17 cellular contexts compared by ENCODE assay signal in the genomic region with DNA sequence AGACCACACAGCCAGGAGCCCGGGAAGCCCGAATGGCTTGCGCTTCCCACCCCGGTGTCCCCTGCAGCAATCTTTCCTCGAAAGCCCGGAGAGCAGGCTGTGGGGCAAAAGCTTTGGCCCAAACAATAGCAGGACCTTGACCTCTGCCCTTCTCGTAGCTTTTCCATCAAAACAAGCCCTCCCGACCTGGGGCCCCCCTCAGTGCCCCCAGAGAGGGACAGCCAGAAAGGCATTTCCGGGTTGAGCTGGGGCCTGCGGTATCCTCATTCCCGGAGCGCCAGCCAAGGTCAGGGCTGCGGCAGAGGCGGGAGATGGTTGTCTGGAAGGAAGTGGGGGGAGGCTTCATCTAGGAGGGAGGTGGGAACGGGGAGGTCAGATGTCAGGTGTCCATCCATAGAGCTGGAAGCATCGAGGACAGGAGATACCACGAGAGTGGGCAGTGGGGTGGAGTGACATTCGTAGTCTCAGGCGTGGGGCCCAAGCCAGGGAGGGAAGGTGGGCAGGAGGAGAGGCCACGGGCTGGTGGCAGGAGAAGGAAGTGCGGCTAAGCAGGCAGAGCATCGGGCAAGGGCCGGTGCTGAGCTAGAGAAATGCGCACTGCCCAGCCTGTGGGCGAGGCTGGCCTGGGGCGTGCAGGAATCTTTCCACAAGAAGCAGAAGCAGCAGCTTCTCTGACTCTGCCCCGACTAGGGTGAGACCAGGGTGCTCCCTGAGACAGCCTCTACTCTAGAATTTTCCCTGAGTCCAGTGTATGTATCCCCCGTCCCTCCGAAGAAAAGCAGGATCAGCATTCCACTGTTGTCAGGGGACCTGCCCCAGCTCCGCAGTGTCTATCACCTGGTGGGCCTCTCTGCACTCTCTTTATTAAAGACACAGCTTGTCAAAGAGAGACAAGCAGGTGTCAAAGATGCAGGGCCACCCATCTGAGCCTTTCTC. TPM values are rescaled to one million over a fixed set of nuclear protein-coding genes. Genes with fewer than 3 reads are reported as not detected.
DNase-seq lines count a peak whose midpoint lies in the region; FAIRE-seq and TF ChIP-seq lines count a peak whose summit lies in the region.
"Had no signal": no experiment of that assay in that cellular context is flagged by ENCODE, and none has a peak within 500 bp of the region (broad histone marks: within the 10 kb centered on the region; RNA-seq: fewer than 3 reads in every experiment).

No MANE protein-coding gene starts in this region.

- CTCF ChIA-PET in H1 (lab: Charles Lee; ENCODE audit: partially characterized antibody) (interaction anchor here (0.7 to 3.3 kb wide), 21 partner anchors 8 to 88 kb away, joined by 3 to 21 read pairs (median 5); a partner anchor contains a TSS), GM10248 (lab: Yijun Ruan, JAX) (interaction anchor here (0.6 to 1.9 kb wide), 4 partner anchors 9 to 59 kb away, joined by 3 to 5 read pairs (median 4); no protein-coding TSS in a partner anchor)

- no peaks in the 10 kb centered on the region for H3K9me3 Mint-ChIP-seq in activated naive CD4-positive, alpha-beta T cell treated with anti-CD3 and anti-CD28 coated beads, Interleukin-2, amount 50 U/mL, for 24 hours
- no peaks in the 10 kb centered on the region for H3K9me3 Mint-ChIP-seq in type B pancreatic cell
- H3K9me3 Mint-ChIP-seq: CD8-positive, alpha-beta T cell; stimulated activated naive CD8-positive, alpha-beta T cell treated with anti-CD3 and anti-CD28 coated beads, Interleukin-15, Interleukin-2, amounts not matched to agents 100 ng/mL and 50 ng/mL, for 24 hours had no signal

- H3K27ac ChIP-seq in H1 (ENCODE audit: low read depth, low read length) (no peak overlapping the region), mesendoderm (ENCODE audit: low read depth, low read length) (peak overlapping the region; percentile 68)

- peak overlapping the region; percentile 95; the same call in 1 of the 2 replicates for H2BK15ac ChIP-seq in H1 (ENCODE audit: low read length)
- H2BK15ac ChIP-seq in mesendoderm (replicated peaks; ENCODE audit: low read depth), result no peak overlapping the region

- TF ChIP-seq CTCF in H1 (IDR thresholded peaks at IDR 0.05; ENCODE audit: control extremely low read depth in 1 of 3, insufficient read depth in 1 of 3, low read depth in 1 of 3, low read length in 3 of 3), result peak; percentile 0 to 40 (median 20); a peak in 2 of 4 replicates
- peak; percentile 52 for TF ChIP-seq CTCF in type B pancreatic cell (conservative IDR thresholded peaks at IDR 0.05)
- TF ChIP-seq CTCF in GM10248 (IDR thresholded peaks at IDR 0.05; ENCODE audit: control extremely low read depth, extremely low read depth, low read depth, missing control alignments), result no peak

- H2AFZ ChIP-seq in H1 (ENCODE audit: low read length), result no peak overlapping the region

- peak overlapping the region; percentile 57 for H2BK120ac ChIP-seq in H1 (replicated peaks; ENCODE audit: low read depth, low read length)
- no peak overlapping the region for H2BK120ac ChIP-seq in mesendoderm (ENCODE audit: low read depth, low read length)

- no peak overlapping the region for H4K5ac ChIP-seq in H1 (ENCODE audit: insufficient read length, low read depth, low read length)
- H4K5ac ChIP-seq in mesendoderm (ENCODE audit: low read length), result no peak overlapping the region

- peak overlapping the region; percentile 51 for H3K27ac Mint-ChIP-seq in activated naive CD4-positive, alpha-beta T cell treated with anti-CD3 and anti-CD28 coated beads, Interleukin-2, amount 50 U/mL, for 24 hours
- H3K27ac Mint-ChIP-seq in type B pancreatic cell, result no peak overlapping the region
- H3K27ac Mint-ChIP-seq: CD8-positive, alpha-beta T cell; stimulated activated naive CD8-positive, alpha-beta T cell treated with anti-CD3 and anti-CD28 coated beads, Interleukin-15, Interleukin-2, amounts not matched to agents 100 ng/mL and 50 ng/mL, for 24 hours had no signal

- H3K56ac ChIP-seq in H1 (replicated peaks; ENCODE audit: insufficient read length, low read depth, low read length) (no peak overlapping the region), mesendoderm (ENCODE audit: low read length) (peak overlapping the region; percentile 80)

- peak overlapping the region; percentile 25 for H4K91ac ChIP-seq in H1 (replicated peaks; ENCODE audit: insufficient read length, low read length)

- no peak; a peak in 1 of 4 replicates for TF ChIP-seq RAD21 in H1 (IDR thresholded peaks at IDR 0.05 in 1 of 2, conservative IDR thresholded peaks at IDR 0.05 in 1 of 2; ENCODE audit: low read depth in 2 of 2, low read length in 2 of 2)

- H3K4me1 ChIP-seq in H1 (replicated peaks in 1 of 4; ENCODE audit: control insufficient read depth in 3 of 4, insufficient read depth in 4 of 4, low read length in 3 of 4), result peaks cover 4 to 42% (median 31%) of the 10 kb centered on the region in 4 experiments
- H3K4me1 ChIP-seq in mesendoderm (ENCODE audit: control insufficient read depth, low read depth, low read length), result peaks cover 15% of the 10 kb centered on the region

- H3K4ac ChIP-seq in H1 (replicated peaks; ENCODE audit: insufficient read length, low read depth, low read length) (no peak overlapping the region), mesendoderm (ENCODE audit: low read depth, low read length) (peak overlapping the region; percentile 63)

- H4K20me1 ChIP-seq in H1 (replicated peaks in 1 of 2; ENCODE audit: control insufficient read depth in 1 of 2, insufficient read depth in 2 of 2, low read length in 2 of 2), result no peaks in the 10 kb centered on the region

- H2BK12ac ChIP-seq in H1 (ENCODE audit: low read depth, low read length), result peak overlapping the region; percentile 99

- peaks cover 2% of the 10 kb centered on the region for H3K36me3 Mint-ChIP-seq in activated naive CD4-positive, alpha-beta T cell treated with anti-CD3 and anti-CD28 coated beads, Interleukin-2, amount 50 U/mL, for 24 hours
- no peaks in the 10 kb centered on the region for H3K36me3 Mint-ChIP-seq in type B pancreatic cell

- H3K23ac ChIP-seq in H1 (ENCODE audit: insufficient read length), result no peak overlapping the region
- peak overlapping the region; percentile 76 for H3K23ac ChIP-seq in mesendoderm (ENCODE audit: low read length)

- no peak for DNase-seq in activated naive CD4-positive, alpha-beta T cell (lab: John Stamatoyannopoulos, UW)
- DNase-seq in H1 (ENCODE audit: low read depth in 1 of 2, low spot score in 2 of 2) (peak in 1 of 2 experiments; percentile 81), mesendoderm (peak; percentile 86), type B pancreatic cell (ENCODE audit: extremely low spot score, unreplicated experiment) (no peak), DMS153 (lab: John Stamatoyannopoulos, UW) (no peak), GM10248 (ENCODE audit: extremely low spot score) (no peak), NCI-H2107 (lab: John Stamatoyannopoulos, UW) (no peak)
- DNase-seq: activated CD4-positive, alpha-beta T cell treated with anti-CD3 and anti-CD28 coated beads, Interleukin-2, amount 50 U/mL, for 1 hour; activated T-cell treated with anti-CD3 and anti-CD28 coated beads, Interleukin-2, amount 50 U/mL, for 48 hours; CD8-positive, alpha-beta T cell; NCI-H146; NCI-H69; RPMI8226 had no signal

- H3K36me3 ChIP-seq in H1 (ENCODE audit: control insufficient read depth in 2 of 4, insufficient read depth in 4 of 4, low read length in 3 of 4), result no peaks in the 10 kb centered on the region
- no peaks in the 10 kb centered on the region for H3K36me3 ChIP-seq in mesendoderm (ENCODE audit: control insufficient read depth, insufficient read depth, low read length)

- no peak for FAIRE-seq in H1 (lab: Jason Lieb, UNC)
- FAIRE-seq: GM19239, K562 had no signal

- H2BK20ac ChIP-seq in H1 (ENCODE audit: low read length), result peak overlapping the region; percentile 98

- 47% methylated on average over 24 of the region's 30 CpGs; no CpG with 5 or more reads in 1 of the 2 experiments for WGBS in H1 (ENCODE audit: extremely low coverage in 1 of 2, insufficient coverage in 1 of 2, insufficient read length in 1 of 2, insufficient replicate concordance in 2 of 2, low coverage in 1 of 2, low lambda C conversion rate in 2 of 2, missing lambda C conversion rate in 1 of 2), 2 experiments
- no CpG with 5 or more reads among the region's 30 CpGs for WGBS in mesendoderm (ENCODE audit: extremely low coverage, insufficient coverage, low lambda C conversion rate)

- TF ChIP-seq EP300 in H1 (IDR thresholded peaks at IDR 0.05; ENCODE audit: borderline replicate concordance in 1 of 2, low read depth in 2 of 2, low read length in 2 of 2), result no peak

- H3K79me2 ChIP-seq in H1 (ENCODE audit: control insufficient read depth in 1 of 2, insufficient read depth in 2 of 2, low read length in 2 of 2) (no peaks in the 10 kb centered on the region), mesendoderm (ENCODE audit: control insufficient read depth, insufficient read depth, low read length) (no peaks in the 10 kb centered on the region)

- H3K27me3 ChIP-seq in H1 (replicated peaks in 1 of 4; ENCODE audit: control insufficient read depth in 3 of 4, extremely low read depth in 1 of 4, insufficient read depth in 3 of 4, low read length in 3 of 4) (peaks cover 0 to 19% (median 6%) of the 10 kb centered on the region in 4 experiments; a peak in 5 of 7 replicates), mesendoderm (ENCODE audit: insufficient read depth, low read length, poor library complexity) (no peaks in the 10 kb centered on the region)

- no peak overlapping the region for H3K14ac ChIP-seq in H1 (ENCODE audit: insufficient read length)

- H3K23me2 ChIP-seq in H1 (ENCODE audit: low read depth, low read length), result no peaks in the 10 kb centered on the region

- H3K27me3 Mint-ChIP-seq in activated naive CD4-positive, alpha-beta T cell treated with anti-CD3 and anti-CD28 coated beads, Interleukin-2, amount 50 U/mL, for 24 hours, result no peaks in the 10 kb centered on the region
- H3K27me3 Mint-ChIP-seq in type B pancreatic cell, result no peaks in the 10 kb centered on the region

- H3K4me2 ChIP-seq in H1 (ENCODE audit: insufficient read depth in 1 of 2, low read depth in 2 of 2, low read length in 2 of 2), result peak overlapping the region; percentile 54 to 60
- H3K4me2 ChIP-seq in mesendoderm (ENCODE audit: low read length), result no peak overlapping the region

- no peaks in the 10 kb centered on the region for H3K9me3 ChIP-seq in H1 (ENCODE audit: insufficient read depth in 2 of 2, low read depth in 1 of 2, low read length in 1 of 2)

- peak overlapping the region; percentile 97 for H2AK5ac ChIP-seq in H1 (ENCODE audit: low read depth, low read length)
- no peak overlapping the region for H2AK5ac ChIP-seq in mesendoderm (ENCODE audit: low read length)

- peaks cover 7% of the 10 kb centered on the region for H3K4me1 Mint-ChIP-seq in activated naive CD4-positive, alpha-beta T cell treated with anti-CD3 and anti-CD28 coated beads, Interleukin-2, amount 50 U/mL, for 24 hours
- H3K4me1 Mint-ChIP-seq in type B pancreatic cell (ENCODE audit: unreplicated experiment), result peaks cover 19% of the 10 kb centered on the region

- POLR2A ChIA-PET in H1 (lab: Charles Lee; ENCODE audit: partially characterized antibody) (interaction anchor here (0.7 to 7.1 kb wide), 18 partner anchors 8 to 169 kb away, joined by 3 to 66 read pairs (median 8); a partner anchor contains a TSS), GM10248 (lab: Yijun Ruan, JAX) (interaction anchor here (0.5 kb wide), 1 partner anchor 27 kb away, joined by 4 read pairs; no protein-coding TSS in a partner anchor)

- H3K4me3 ChIP-seq in H1 (ENCODE audit: extremely low read depth in 1 of 4, insufficient read depth in 2 of 4, low read depth in 3 of 4, low read length in 4 of 4) (peak overlapping the region in 1 of 4 experiments; percentile 27; a peak in 3 of 8 replicates), mesendoderm (ENCODE audit: low read length) (no peak overlapping the region)
- H3K4me3 ChIP-seq: K562 had no signal

- peak overlapping the region; percentile 93 for H3K18ac ChIP-seq in H1 (ENCODE audit: extremely low read depth, low read length)
- peak overlapping the region; percentile 46 for H3K18ac ChIP-seq in mesendoderm (ENCODE audit: low read length)

- peak overlapping the region; percentile 63; the same call in 1 of the 2 replicates for H4K8ac ChIP-seq in H1 (ENCODE audit: extremely low read depth, insufficient read depth, low read length)
- H4K8ac ChIP-seq in mesendoderm (ENCODE audit: low read depth, low read length), result no peak overlapping the region

- no peak for TF ChIP-seq POLR2A in H1 (IDR thresholded peaks at IDR 0.05; ENCODE audit: control extremely low read depth in 1 of 2, low read depth in 2 of 2, low read length in 2 of 2)

- H3K9ac ChIP-seq in H1 (replicated peaks in 1 of 4; ENCODE audit: extremely low read depth in 1 of 4, low read depth in 3 of 4, low read length in 3 of 4) (no peak overlapping the region), mesendoderm (ENCODE audit: low read length) (peak overlapping the region; percentile 25)

- H2BK5ac ChIP-seq in H1 (ENCODE audit: low read depth, low read length) (peak overlapping the region; percentile 98), mesendoderm (ENCODE audit: low read length) (peak overlapping the region; percentile 78)

- H3K4me3 Mint-ChIP-seq in activated naive CD4-positive, alpha-beta T cell treated with anti-CD3 and anti-CD28 coated beads, Interleukin-2, amount 50 U/mL, for 24 hours, result no peak overlapping the region
- H3K4me3 Mint-ChIP-seq in type B pancreatic cell, result no peak overlapping the region
- H3K4me3 Mint-ChIP-seq: CD8-positive, alpha-beta T cell; stimulated activated naive CD8-positive, alpha-beta T cell treated with anti-CD3 and anti-CD28 coated beads, Interleukin-15, Interleukin-2, amounts not matched to agents 100 ng/mL and 50 ng/mL, for 24 hours had no signal

- H3K79me1 ChIP-seq in H1 (ENCODE audit: low read depth, low read length) (no peaks in the 10 kb centered on the region), mesendoderm (ENCODE audit: low read length) (no peaks in the 10 kb centered on the region)

RNA-seq across cellular contexts. Expression of a gene that starts 14.3 kb away (rescaled TPM):
- total RNA-seq in H1 (2021; fragmentation: NEBNext Ultra II Directional; extraction: Animal tissue kit (Norgen Biotek cat#: 25700)), result 8.5 and 9.6 TPM in 2 replicates
- polyA plus RNA-seq in H1 (2011; rRNA removed), result 3.9 and 5.5 TPM in 2 replicates
- 6.1 TPM for polyA plus RNA-seq in H1 (2011; cell fraction: cytosol; rRNA removed)
- polyA plus RNA-seq in H1 (2011; cell fraction: nucleus; rRNA removed), result 10.9 TPM
- polyA plus RNA-seq in H1 (2012, experiment 1 of 2), result 2.6 to 3.9 TPM (median 3.8 TPM) in 4 replicates
- 4.1 TPM for polyA plus RNA-seq in H1 (2012, experiment 2 of 2)
- polyA plus RNA-seq in H1 (2013, experiment 1 of 2), result 4.9 TPM
- 6.0 TPM for polyA plus RNA-seq in H1 (2013, experiment 2 of 2)
- polyA minus RNA-seq in H1 (2011; rRNA and poly(A)+ RNA removed), result 3.0 and 5.3 TPM in 2 replicates
- polyA minus RNA-seq in H1 (2011; cell fraction: cytosol; rRNA and poly(A)+ RNA removed), result 5.7 TPM
- 3.5 TPM for polyA minus RNA-seq in H1 (2011; cell fraction: nucleus; rRNA and poly(A)+ RNA removed)
- 3.6 TPM for polyA plus RNA-seq in mesendoderm (2013, experiment 1 of 2)
- 3.7 TPM for polyA plus RNA-seq in mesendoderm (2013, experiment 2 of 2)
- total RNA-seq in type B pancreatic cell (ENCODE audit: low replicate concordance), result 2.9 and 5.1 TPM in 2 replicates
